1 cellular context compared by ENCODE assay signal in the genomic region with DNA sequence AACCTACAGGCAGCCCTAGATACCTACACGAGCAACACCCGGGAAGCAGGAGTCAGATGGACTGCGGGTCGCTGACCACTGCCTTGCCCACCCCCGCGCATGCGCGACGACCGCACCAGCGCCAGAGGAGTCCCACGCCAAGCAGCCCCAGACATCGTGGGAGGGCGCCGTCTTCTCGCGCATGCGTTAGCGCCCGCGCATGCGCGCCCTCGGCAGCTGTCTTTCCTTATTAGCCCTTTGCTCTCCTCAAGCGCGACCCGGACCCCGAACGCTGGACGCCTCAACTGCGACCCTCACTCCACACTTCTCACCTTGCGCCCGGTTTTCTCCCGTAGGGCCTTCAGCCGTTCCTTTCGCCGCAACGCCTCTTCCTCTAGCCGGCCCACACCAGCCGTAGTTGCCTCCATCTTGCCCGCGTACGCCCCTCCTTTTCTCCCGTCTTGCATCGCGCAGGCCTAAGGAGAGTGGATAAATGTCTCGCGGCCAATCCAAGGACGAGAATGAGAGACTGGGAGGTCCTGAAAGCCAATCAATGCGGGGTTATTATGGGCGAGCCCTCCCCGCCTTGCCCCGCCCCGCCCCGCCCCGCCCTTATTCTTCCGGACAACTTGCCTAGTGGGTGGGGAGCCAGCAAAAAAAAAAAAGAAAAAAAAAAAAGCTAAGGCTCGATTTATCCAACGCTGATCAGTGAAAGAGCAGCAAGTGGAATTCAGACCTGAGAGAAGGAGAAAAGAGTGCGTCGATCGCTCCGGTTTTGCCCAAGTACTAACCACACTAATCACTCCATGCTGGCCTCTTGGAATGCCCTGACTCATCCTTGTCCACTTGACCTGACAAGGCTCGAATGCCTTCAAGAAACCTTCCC.
A peak's percentile ranks its signal among the peaks of the same experiment; 100 is the strongest.
TF ChIP-seq lines count a peak whose summit lies in the region.

A gene (minus strand): TSS at position 420 of the 865 bp plus-strand sequence. CDS start 13 bp downstream, at position 407.

TF ChIP-seq in HepG2, 621 proteins besides CTCF, POLR2A, EP300 and RAD21 (continued from another document and continues in another):
- TF ChIP-seq, protein P1, sequence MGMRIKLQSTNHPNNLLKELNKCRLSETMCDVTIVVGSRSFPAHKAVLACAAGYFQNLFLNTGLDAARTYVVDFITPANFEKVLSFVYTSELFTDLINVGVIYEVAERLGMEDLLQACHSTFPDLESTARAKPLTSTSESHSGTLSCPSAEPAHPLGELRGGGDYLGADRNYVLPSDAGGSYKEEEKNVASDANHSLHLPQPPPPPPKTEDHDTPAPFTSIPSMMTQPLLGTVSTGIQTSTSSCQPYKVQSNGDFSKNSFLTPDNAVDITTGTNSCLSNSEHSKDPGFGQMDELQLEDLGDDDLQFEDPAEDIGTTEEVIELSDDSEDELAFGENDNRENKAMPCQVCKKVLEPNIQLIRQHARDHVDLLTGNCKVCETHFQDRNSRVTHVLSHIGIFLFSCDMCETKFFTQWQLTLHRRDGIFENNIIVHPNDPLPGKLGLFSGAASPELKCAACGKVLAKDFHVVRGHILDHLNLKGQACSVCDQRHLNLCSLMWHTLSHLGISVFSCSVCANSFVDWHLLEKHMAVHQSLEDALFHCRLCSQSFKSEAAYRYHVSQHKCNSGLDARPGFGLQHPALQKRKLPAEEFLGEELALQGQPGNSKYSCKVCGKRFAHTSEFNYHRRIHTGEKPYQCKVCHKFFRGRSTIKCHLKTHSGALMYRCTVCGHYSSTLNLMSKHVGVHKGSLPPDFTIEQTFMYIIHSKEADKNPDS (CRISPR knock-in tag; IDR thresholded peaks at IDR 0.05) = no peak
- TF ChIP-seq, protein P2, sequence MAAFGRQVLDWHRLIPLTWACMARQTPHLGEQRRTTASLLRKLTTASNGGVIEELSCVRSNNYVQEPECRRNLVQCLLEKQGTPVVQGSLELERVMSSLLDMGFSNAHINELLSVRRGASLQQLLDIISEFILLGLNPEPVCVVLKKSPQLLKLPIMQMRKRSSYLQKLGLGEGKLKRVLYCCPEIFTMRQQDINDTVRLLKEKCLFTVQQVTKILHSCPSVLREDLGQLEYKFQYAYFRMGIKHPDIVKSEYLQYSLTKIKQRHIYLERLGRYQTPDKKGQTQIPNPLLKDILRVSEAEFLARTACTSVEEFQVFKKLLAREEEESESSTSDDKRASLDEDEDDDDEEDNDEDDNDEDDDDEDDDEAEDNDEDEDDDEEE (CRISPR knock-in tag; IDR thresholded peaks at IDR 0.05) = peak; percentile 94; the same call in 1 of the 2 replicates
- no peak; the same call in 1 of the 2 replicates for TF ChIP-seq GPN1 (CRISPR knock-in tag; IDR thresholded peaks at IDR 0.05; ENCODE audit: borderline replicate concordance)
- TF ChIP-seq ZNF256 (CRISPR knock-in tag; conservative IDR thresholded peaks at IDR 0.05) = peak; percentile 70; the same call in 1 of the 2 replicates
- TF ChIP-seq, protein P3, sequence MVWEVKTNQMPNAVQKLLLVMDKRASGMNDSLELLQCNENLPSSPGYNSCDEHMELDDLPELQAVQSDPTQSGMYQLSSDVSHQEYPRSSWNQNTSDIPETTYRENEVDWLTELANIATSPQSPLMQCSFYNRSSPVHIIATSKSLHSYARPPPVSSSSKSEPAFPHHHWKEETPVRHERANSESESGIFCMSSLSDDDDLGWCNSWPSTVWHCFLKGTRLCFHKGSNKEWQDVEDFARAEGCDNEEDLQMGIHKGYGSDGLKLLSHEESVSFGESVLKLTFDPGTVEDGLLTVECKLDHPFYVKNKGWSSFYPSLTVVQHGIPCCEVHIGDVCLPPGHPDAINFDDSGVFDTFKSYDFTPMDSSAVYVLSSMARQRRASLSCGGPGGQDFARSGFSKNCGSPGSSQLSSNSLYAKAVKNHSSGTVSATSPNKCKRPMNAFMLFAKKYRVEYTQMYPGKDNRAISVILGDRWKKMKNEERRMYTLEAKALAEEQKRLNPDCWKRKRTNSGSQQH (CRISPR knock-in tag; IDR thresholded peaks at IDR 0.05; ENCODE audit: low read depth) = peak; percentile 66; the same call in 1 of the 2 replicates
- no peak for TF ChIP-seq SOX13 (IDR thresholded peaks at IDR 0.05)
- TF ChIP-seq SOX13 (CRISPR knock-in tag; conservative IDR thresholded peaks at IDR 0.05 in 1 of 2, IDR thresholded peaks at IDR 0.05 in 1 of 2) = no peak
- TF ChIP-seq, protein P4, sequence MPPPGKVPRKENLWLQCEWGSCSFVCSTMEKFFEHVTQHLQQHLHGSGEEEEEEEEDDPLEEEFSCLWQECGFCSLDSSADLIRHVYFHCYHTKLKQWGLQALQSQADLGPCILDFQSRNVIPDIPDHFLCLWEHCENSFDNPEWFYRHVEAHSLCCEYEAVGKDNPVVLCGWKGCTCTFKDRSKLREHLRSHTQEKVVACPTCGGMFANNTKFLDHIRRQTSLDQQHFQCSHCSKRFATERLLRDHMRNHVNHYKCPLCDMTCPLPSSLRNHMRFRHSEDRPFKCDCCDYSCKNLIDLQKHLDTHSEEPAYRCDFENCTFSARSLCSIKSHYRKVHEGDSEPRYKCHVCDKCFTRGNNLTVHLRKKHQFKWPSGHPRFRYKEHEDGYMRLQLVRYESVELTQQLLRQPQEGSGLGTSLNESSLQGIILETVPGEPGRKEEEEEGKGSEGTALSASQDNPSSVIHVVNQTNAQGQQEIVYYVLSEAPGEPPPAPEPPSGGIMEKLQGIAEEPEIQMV (CRISPR knock-in tag; IDR thresholded peaks at IDR 0.05; ENCODE audit: low read depth) = no peak
- TF ChIP-seq MIER2 (CRISPR knock-in tag; IDR thresholded peaks at IDR 0.05) = no peak
- TF ChIP-seq, protein P5, sequence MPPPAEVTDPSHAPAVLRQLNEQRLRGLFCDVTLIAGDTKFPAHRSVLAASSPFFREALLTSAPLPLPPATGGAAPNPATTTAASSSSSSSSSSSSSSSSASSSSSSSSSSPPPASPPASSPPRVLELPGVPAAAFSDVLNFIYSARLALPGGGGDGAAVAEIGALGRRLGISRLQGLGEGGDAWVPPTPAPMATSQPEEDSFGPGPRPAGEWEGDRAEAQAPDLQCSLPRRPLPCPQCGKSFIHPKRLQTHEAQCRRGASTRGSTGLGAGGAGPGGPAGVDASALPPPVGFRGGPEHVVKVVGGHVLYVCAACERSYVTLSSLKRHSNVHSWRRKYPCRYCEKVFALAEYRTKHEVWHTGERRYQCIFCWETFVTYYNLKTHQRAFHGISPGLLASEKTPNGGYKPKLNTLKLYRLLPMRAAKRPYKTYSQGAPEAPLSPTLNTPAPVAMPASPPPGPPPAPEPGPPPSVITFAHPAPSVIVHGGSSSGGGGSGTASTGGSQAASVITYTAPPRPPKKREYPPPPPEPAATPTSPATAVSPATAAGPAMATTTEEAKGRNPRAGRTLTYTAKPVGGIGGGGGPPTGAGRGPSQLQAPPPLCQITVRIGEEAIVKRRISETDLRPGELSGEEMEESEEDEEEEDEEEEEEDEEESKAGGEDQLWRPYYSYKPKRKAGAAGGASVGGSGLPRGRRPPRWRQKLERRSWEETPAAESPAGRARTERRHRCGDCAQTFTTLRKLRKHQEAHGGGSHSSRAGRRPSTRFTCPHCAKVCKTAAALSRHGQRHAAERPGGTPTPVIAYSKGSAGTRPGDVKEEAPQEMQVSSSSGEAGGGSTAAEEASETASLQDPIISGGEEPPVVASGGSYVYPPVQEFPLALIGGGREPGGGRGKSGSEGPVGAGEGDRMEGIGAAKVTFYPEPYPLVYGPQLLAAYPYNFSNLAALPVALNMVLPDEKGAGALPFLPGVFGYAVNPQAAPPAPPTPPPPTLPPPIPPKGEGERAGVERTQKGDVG (CRISPR knock-in tag; IDR thresholded peaks at IDR 0.05; ENCODE audit: borderline replicate concordance) = no peak
- no peak for TF ChIP-seq RELA (CRISPR knock-in tag; IDR thresholded peaks at IDR 0.05)
- no peak for TF ChIP-seq CREB1 (IDR thresholded peaks at IDR 0.05)
- TF ChIP-seq CREB1 (CRISPR knock-in tag; IDR thresholded peaks at IDR 0.05) = 0 out of 2 replicates have a peak, but pooled peaks have one; percentile 26
- no peak for TF ChIP-seq HMG20A (CRISPR knock-in tag; IDR thresholded peaks at IDR 0.05; ENCODE audit: borderline replicate concordance)
- TF ChIP-seq ZNF530 (CRISPR knock-in tag; IDR thresholded peaks at IDR 0.05; ENCODE audit: low read depth) = no peak
- TF ChIP-seq, protein P6, sequence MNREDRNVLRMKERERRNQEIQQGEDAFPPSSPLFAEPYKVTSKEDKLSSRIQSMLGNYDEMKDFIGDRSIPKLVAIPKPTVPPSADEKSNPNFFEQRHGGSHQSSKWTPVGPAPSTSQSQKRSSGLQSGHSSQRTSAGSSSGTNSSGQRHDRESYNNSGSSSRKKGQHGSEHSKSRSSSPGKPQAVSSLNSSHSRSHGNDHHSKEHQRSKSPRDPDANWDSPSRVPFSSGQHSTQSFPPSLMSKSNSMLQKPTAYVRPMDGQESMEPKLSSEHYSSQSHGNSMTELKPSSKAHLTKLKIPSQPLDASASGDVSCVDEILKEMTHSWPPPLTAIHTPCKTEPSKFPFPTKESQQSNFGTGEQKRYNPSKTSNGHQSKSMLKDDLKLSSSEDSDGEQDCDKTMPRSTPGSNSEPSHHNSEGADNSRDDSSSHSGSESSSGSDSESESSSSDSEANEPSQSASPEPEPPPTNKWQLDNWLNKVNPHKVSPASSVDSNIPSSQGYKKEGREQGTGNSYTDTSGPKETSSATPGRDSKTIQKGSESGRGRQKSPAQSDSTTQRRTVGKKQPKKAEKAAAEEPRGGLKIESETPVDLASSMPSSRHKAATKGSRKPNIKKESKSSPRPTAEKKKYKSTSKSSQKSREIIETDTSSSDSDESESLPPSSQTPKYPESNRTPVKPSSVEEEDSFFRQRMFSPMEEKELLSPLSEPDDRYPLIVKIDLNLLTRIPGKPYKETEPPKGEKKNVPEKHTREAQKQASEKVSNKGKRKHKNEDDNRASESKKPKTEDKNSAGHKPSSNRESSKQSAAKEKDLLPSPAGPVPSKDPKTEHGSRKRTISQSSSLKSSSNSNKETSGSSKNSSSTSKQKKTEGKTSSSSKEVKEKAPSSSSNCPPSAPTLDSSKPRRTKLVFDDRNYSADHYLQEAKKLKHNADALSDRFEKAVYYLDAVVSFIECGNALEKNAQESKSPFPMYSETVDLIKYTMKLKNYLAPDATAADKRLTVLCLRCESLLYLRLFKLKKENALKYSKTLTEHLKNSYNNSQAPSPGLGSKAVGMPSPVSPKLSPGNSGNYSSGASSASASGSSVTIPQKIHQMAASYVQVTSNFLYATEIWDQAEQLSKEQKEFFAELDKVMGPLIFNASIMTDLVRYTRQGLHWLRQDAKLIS (CRISPR knock-in tag; IDR thresholded peaks at IDR 0.05) = no peak
- TF ChIP-seq ZNF747 (CRISPR knock-in tag; IDR thresholded peaks at IDR 0.05; ENCODE audit: borderline replicate concordance) = no peak; the same call in 1 of the 2 replicates
- peak; percentile 35; the same call in 1 of the 2 replicates for TF ChIP-seq MEIS1 (CRISPR knock-in tag; IDR thresholded peaks at IDR 0.05; ENCODE audit: borderline replicate concordance)
- TF ChIP-seq, protein P7, sequence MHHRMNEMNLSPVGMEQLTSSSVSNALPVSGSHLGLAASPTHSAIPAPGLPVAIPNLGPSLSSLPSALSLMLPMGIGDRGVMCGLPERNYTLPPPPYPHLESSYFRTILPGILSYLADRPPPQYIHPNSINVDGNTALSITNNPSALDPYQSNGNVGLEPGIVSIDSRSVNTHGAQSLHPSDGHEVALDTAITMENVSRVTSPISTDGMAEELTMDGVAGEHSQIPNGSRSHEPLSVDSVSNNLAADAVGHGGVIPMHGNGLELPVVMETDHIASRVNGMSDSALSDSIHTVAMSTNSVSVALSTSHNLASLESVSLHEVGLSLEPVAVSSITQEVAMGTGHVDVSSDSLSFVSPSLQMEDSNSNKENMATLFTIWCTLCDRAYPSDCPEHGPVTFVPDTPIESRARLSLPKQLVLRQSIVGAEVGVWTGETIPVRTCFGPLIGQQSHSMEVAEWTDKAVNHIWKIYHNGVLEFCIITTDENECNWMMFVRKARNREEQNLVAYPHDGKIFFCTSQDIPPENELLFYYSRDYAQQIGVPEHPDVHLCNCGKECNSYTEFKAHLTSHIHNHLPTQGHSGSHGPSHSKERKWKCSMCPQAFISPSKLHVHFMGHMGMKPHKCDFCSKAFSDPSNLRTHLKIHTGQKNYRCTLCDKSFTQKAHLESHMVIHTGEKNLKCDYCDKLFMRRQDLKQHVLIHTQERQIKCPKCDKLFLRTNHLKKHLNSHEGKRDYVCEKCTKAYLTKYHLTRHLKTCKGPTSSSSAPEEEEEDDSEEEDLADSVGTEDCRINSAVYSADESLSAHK (CRISPR knock-in tag; IDR thresholded peaks at IDR 0.05; ENCODE audit: borderline replicate concordance) = no peak
- TF ChIP-seq ZBTB42 (CRISPR knock-in tag; IDR thresholded peaks at IDR 0.05) = peak; percentile 84; the same call in 1 of the 2 replicates
- TF ChIP-seq SMARCC2 (IDR thresholded peaks at IDR 0.05) = no peak
- TF ChIP-seq ZNF773 (CRISPR knock-in tag; IDR thresholded peaks at IDR 0.05; ENCODE audit: borderline replicate concordance) = no peak
- no peak for TF ChIP-seq IRX3 (CRISPR knock-in tag; IDR thresholded peaks at IDR 0.05; ENCODE audit: borderline replicate concordance, low read depth)
- TF ChIP-seq ISX (CRISPR knock-in tag; conservative IDR thresholded peaks at IDR 0.05) = no peak
- TF ChIP-seq KLF11 (CRISPR knock-in tag; IDR thresholded peaks at IDR 0.05) = 0 out of 2 replicates have a peak, but pooled peaks have one; percentile 24
- TF ChIP-seq ZNF792 (CRISPR knock-in tag; IDR thresholded peaks at IDR 0.05) = no peak
- TF ChIP-seq SKI (IDR thresholded peaks at IDR 0.05; ENCODE audit: partially characterized antibody) = no peak
- TF ChIP-seq, protein P8, sequence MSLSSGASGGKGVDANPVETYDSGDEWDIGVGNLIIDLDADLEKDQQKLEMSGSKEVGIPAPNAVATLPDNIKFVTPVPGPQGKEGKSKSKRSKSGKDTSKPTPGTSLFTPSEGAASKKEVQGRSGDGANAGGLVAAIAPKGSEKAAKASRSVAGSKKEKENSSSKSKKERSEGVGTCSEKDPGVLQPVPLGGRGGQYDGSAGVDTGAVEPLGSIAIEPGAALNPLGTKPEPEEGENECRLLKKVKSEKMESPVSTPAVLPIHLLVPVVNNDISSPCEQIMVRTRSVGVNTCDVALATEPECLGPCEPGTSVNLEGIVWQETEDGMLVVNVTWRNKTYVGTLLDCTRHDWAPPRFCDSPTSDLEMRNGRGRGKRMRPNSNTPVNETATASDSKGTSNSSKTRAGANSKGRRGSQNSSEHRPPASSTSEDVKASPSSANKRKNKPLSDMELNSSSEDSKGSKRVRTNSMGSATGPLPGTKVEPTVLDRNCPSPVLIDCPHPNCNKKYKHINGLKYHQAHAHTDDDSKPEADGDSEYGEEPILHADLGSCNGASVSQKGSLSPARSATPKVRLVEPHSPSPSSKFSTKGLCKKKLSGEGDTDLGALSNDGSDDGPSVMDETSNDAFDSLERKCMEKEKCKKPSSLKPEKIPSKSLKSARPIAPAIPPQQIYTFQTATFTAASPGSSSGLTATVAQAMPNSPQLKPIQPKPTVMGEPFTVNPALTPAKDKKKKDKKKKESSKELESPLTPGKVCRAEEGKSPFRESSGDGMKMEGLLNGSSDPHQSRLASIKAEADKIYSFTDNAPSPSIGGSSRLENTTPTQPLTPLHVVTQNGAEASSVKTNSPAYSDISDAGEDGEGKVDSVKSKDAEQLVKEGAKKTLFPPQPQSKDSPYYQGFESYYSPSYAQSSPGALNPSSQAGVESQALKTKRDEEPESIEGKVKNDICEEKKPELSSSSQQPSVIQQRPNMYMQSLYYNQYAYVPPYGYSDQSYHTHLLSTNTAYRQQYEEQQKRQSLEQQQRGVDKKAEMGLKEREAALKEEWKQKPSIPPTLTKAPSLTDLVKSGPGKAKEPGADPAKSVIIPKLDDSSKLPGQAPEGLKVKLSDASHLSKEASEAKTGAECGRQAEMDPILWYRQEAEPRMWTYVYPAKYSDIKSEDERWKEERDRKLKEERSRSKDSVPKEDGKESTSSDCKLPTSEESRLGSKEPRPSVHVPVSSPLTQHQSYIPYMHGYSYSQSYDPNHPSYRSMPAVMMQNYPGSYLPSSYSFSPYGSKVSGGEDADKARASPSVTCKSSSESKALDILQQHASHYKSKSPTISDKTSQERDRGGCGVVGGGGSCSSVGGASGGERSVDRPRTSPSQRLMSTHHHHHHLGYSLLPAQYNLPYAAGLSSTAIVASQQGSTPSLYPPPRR (CRISPR knock-in tag; IDR thresholded peaks at IDR 0.05; ENCODE audit: borderline replicate concordance) = no peak
